ENCODE assay signal across 25 cellular contexts in genomic region chr16:70805380-70805779, GRCh38. TPM values are rescaled to one million over a fixed set of nuclear protein-coding genes. Genes with fewer than 3 reads are reported as not detected.
DNase-seq lines count a peak whose midpoint lies in the region; ATAC-seq, FAIRE-seq and TF ChIP-seq lines count a peak whose summit lies in the region.
"Had no signal": no experiment of that assay in that cellular context is flagged by ENCODE, and none has a peak within 500 bp of the region (broad histone marks: within the 10 kb centered on the region; RNA-seq: fewer than 3 reads in every experiment).

No MANE protein-coding gene starts in this region.

- intact Hi-C loops in esophagus squamous epithelium (cut with DNase I) (no loop called here), cardiac septum (cut with DNase I) (no loop called here)

- H3K4me3 ChIP-seq in DND-41 (ENCODE audit: low read depth in 1 of 2, low read length in 2 of 2) (no peak overlapping the region), astrocyte (ENCODE audit: insufficient read depth, low read depth, low read length) (no peak overlapping the region), esophagus squamous epithelium (no peak overlapping the region)
- H3K4me3 ChIP-seq: esophagus muscularis mucosa, neural progenitor cell, spleen, stomach had no signal

- H3K27ac ChIP-seq in DND-41 (ENCODE audit: low read length) (no peak overlapping the region), astrocyte (ENCODE audit: low read depth, low read length) (peak overlapping the region; percentile 91), esophagus squamous epithelium (no peak overlapping the region)
- H3K27ac ChIP-seq: esophagus muscularis mucosa, neural progenitor cell, stomach had no signal

- no peak for TF ChIP-seq CTCF in DND-41 (IDR thresholded peaks at IDR 0.05; ENCODE audit: borderline replicate concordance, extremely low read depth, low read length, poor library complexity, severe bottlenecking)
- no peak for TF ChIP-seq CTCF in astrocyte (IDR thresholded peaks at IDR 0.05; ENCODE audit: insufficient read depth, low read depth, low read length)
- no peak for TF ChIP-seq CTCF in esophagus squamous epithelium (IDR thresholded peaks at IDR 0.05)

- H3K27ac Mint-ChIP-seq in astrocyte (ENCODE audit: unreplicated experiment), result peak overlapping the region; percentile 59
- H3K27ac Mint-ChIP-seq: neural progenitor cell, type B pancreatic cell had no signal

- WGBS in esophagus squamous epithelium, 2 donors, result 74 to 77% methylated on average over 6 of the region's 6 CpGs

- H3K36me3 Mint-ChIP-seq in astrocyte (ENCODE audit: low read depth, unreplicated experiment), result peaks cover 2% of the 10 kb centered on the region
- H3K36me3 Mint-ChIP-seq: neural progenitor cell, type B pancreatic cell had no signal

- 0 out of 2 replicates have a peak overlapping the region, but pooled peaks have one; percentile 13 for H2AFZ ChIP-seq in DND-41 (ENCODE audit: low read depth, low read length)
- H2AFZ ChIP-seq in astrocyte (ENCODE audit: low read depth, low read length), result no peak overlapping the region
- H2AFZ ChIP-seq: neural progenitor cell had no signal

- no peaks in the 10 kb centered on the region; the same call in 1 of the 2 replicates for H3K36me3 ChIP-seq in DND-41 (ENCODE audit: insufficient read depth, low read length)
- no peaks in the 10 kb centered on the region for H3K36me3 ChIP-seq in astrocyte (ENCODE audit: insufficient read depth, low read length)
- no peaks in the 10 kb centered on the region for H3K36me3 ChIP-seq in esophagus squamous epithelium
- H3K36me3 ChIP-seq: BE2C, esophagus muscularis mucosa, neural progenitor cell, spleen, stomach had no signal

- peaks cover 7% of the 10 kb centered on the region for H3K4me1 ChIP-seq in DND-41 (ENCODE audit: insufficient read depth, low read length)
- peaks cover 32% of the 10 kb centered on the region for H3K4me1 ChIP-seq in astrocyte (ENCODE audit: insufficient read depth, low read length)
- peaks cover 0 to 9% (median under 1%) of the 10 kb centered on the region in 3 donors for H3K4me1 ChIP-seq in esophagus squamous epithelium
- H3K4me1 ChIP-seq: BE2C, neural progenitor cell had no signal

- no peaks in the 10 kb centered on the region for H4K20me1 ChIP-seq in DND-41 (ENCODE audit: insufficient read depth, low read length)
- no peaks in the 10 kb centered on the region for H4K20me1 ChIP-seq in astrocyte (ENCODE audit: insufficient read depth, low read length)

- no peak overlapping the region for H3K4me2 ChIP-seq in DND-41 (ENCODE audit: insufficient read depth, low read length)
- peak overlapping the region; percentile 64 for H3K4me2 ChIP-seq in astrocyte (ENCODE audit: low read length)
- H3K4me2 ChIP-seq: neural progenitor cell had no signal

- no peak for TF ChIP-seq POLR2A in esophagus squamous epithelium (IDR thresholded peaks at IDR 0.05)

- H3K9ac ChIP-seq in DND-41 (ENCODE audit: low read depth, low read length) (no peak overlapping the region), astrocyte (ENCODE audit: low read length) (peak overlapping the region; percentile 61)
- H3K9ac ChIP-seq: neural progenitor cell had no signal

- H3K9me3 Mint-ChIP-seq in astrocyte (ENCODE audit: unreplicated experiment), result peaks cover 2% of the 10 kb centered on the region
- H3K9me3 Mint-ChIP-seq: type B pancreatic cell had no signal

- H3K79me2 ChIP-seq in DND-41 (ENCODE audit: insufficient read depth, low read length) (peaks cover 5% of the 10 kb centered on the region), astrocyte (ENCODE audit: insufficient read depth, low read length) (peaks cover 6% of the 10 kb centered on the region)

- H3K9me3 ChIP-seq in DND-41 (ENCODE audit: insufficient read depth, low read length, severe bottlenecking) (peaks cover 3% of the 10 kb centered on the region), astrocyte (ENCODE audit: insufficient read depth, low read depth, low read length) (no peaks in the 10 kb centered on the region), esophagus squamous epithelium (peaks cover 0 to 6% (median 0%) of the 10 kb centered on the region in 3 donors)
- H3K9me3 ChIP-seq: BE2C had no signal

- no peak overlapping the region for H3K4me3 Mint-ChIP-seq in astrocyte (ENCODE audit: unreplicated experiment)
- H3K4me3 Mint-ChIP-seq: neural progenitor cell, type B pancreatic cell had no signal

- H3K27me3 ChIP-seq in DND-41 (ENCODE audit: insufficient read depth, low read length, poor library complexity) (peaks cover 9% of the 10 kb centered on the region), astrocyte (ENCODE audit: insufficient read depth, low read length) (no peaks in the 10 kb centered on the region), esophagus squamous epithelium (peaks cover 0 to 51% (median 0%) of the 10 kb centered on the region in 4 donors)

- H3K27me3 Mint-ChIP-seq in astrocyte (ENCODE audit: low read depth, unreplicated experiment), result peaks cover 17% of the 10 kb centered on the region

- peaks cover 21% of the 10 kb centered on the region for H3K4me1 Mint-ChIP-seq in astrocyte (ENCODE audit: low read depth, unreplicated experiment)

- DNase-seq in DND-41, result no peak
- peak; percentile 88 for DNase-seq in HT1080 (ENCODE audit: low read depth)
- DNase-seq in astrocyte (ENCODE audit: low read depth), result no peak
- peak; percentile 47 for DNase-seq in mesenteric fat pad (ENCODE audit: low spot score)
- DNase-seq in esophagus squamous epithelium (lab: John Stamatoyannopoulos, UW), result no peak
- DNase-seq in cardiac septum (ENCODE audit: low spot score), result no peak
- DNase-seq in occipital lobe (lab: John Stamatoyannopoulos, UW), result no peak
- DNase-seq: activated CD4-positive, alpha-beta T cell treated with anti-CD3 and anti-CD28 coated beads for 1 hour; activated gamma-delta T cell treated with Interleukin-2 at 50 U/mL for 16 hours; amniotic stem cell; BE2C; Calu3; central memory CD4-positive, alpha-beta T cell; NCI-H1417 treated with DMSO at 0.1 percent for 48 hours; NCI-H2107; NCI-H526; Right ventricle myocardium superior; spleen; stimulated activated CD4-positive, alpha-beta T cell treated with anti-CD3 and anti-CD28 coated beads, Interleukin-4, amount 100 ng/mL, for 24 hours; stomach; SW 1271 had no signal

- FAIRE-seq in astrocyte (lab: Jason Lieb, UNC), result no peak

- no peak for ATAC-seq in DND-41 (ENCODE audit: insufficient read depth, low read depth)
- ATAC-seq: left lobe of liver had no signal

RNA-seq across cellular contexts. Expression of gene VAC14, which starts 4.4 kb away (rescaled TPM):
- total RNA-seq in HT1080 (2014; rRNA removed; shearing (Covaris generic)), result 70.7 and 103 TPM in 2 replicates
- 50.5 and 58.3 TPM in 2 replicates for polyA plus RNA-seq in HT1080 (2015; cell fraction: cytosol; rRNA removed)
- polyA plus RNA-seq in HT1080 (2015; cell fraction: nucleus; rRNA removed), result 42.9 and 48.6 TPM in 2 replicates
- total RNA-seq in astrocyte (27.8 and 29.2 TPM in 2 replicates), mesenteric fat pad (37.6 TPM), esophagus squamous epithelium (10 to 100 TPM; 18.6 to 32.2 (median 25.9) TPM), cardiac septum (19.0 TPM), occipital lobe (15.9 TPM)

Comparison
In these comparisons a context has a peak if more than half of its experiments do, and no peak if none do; other contexts are left out.
1. DNase-seq: peak in HT1080 (single experiment) and mesenteric fat pad (single experiment); none in DND-41 (single experiment), astrocyte (single experiment), esophagus squamous epithelium (single experiment), cardiac septum (single experiment) and occipital lobe (single experiment).